Comparison of ENCODE assay signal across 21 cellular contexts in the genomic region with DNA sequence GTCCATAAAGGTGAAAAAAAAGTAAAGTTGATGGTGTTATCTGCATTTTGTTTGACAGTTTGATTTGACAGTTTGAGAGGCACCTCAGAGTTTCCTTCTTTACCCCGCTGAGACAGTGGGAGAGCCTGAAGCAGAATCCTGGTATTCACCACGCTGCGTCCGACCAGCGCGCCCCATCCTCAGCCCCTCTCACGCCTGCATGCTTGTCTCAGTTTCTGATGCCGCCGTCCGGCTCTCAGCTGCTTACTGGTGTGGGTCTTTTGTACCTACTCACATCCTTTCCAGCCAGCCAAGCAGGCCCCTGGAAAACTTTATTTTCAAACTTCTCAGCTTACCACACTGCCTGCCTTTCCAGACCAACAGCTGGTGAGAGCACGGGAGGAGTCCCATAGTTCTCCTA.
"Had no signal": no experiment of that assay in that cellular context is flagged by ENCODE, and none has a peak within 500 bp of the region (broad histone marks: within the 10 kb centered on the region; RNA-seq: fewer than 3 reads in every experiment).

No MANE protein-coding gene starts in this region.

- H3K4me3 ChIP-seq: SJSA1 had no signal

- H3K4me2 ChIP-seq: SK-N-SH had no signal

- H3K4me1 ChIP-seq: SJSA1 had no signal

- H3K27ac ChIP-seq: SJSA1 had no signal

- H3K9ac ChIP-seq: SK-N-SH had no signal

- FAIRE-seq: RCC 7860 had no signal

- H3K27me3 ChIP-seq: SJSA1 had no signal

- DNase-seq: KBM-7, MV-4-11, NCI-H1048, NCI-H1105, NCI-H1417, NCI-H1436 treated with DMSO at 0.1 percent for 48 hours, NCI-H1694, NCI-H187 treated with DMSO at 0.1 percent for 48 hours, NCI-H2029 treated with DMSO at 0.1 percent for 48 hours, NCI-H2171 treated with DMSO at 0.1 percent for 48 hours, NCI-H446, NCI-H510A, NCI-H524 treated with DMSO at 0.1 percent for 48 hours, NCI-H69, NCI-H774, Right ventricle myocardium superior, RPMI8226, SIG-M5, SK-N-SH had no signal

- H3K9me3 ChIP-seq: SJSA1, SK-N-SH had no signal
